Comparison of ENCODE assay signal across 16 cellular contexts in genomic region chrX:103637604-103638338, GRCh38. TPM values are rescaled to one million over a fixed set of nuclear protein-coding genes. Genes with fewer than 3 reads are reported as not detected.
A peak's percentile ranks its signal among the peaks of the same experiment; 100 is the strongest.
DNase-seq lines count a peak whose midpoint lies in the region; ATAC-seq, FAIRE-seq and TF ChIP-seq lines count a peak whose summit lies in the region.
"Had no signal": no experiment of that assay in that cellular context is flagged by ENCODE, and none has a peak within 500 bp of the region (broad histone marks: within the 10 kb centered on the region; RNA-seq: fewer than 3 reads in every experiment).

No MANE protein-coding gene starts in this region.

- intact Hi-C loops in Panc1 (cut with micrococcal nuclease; ENCODE audit: unreplicated experiment) = no loop called here

- H3K27me3 ChIP-seq in ACC112 (ENCODE audit: insufficient read depth, low read length) (no peaks in the 10 kb centered on the region), Panc1 (ENCODE audit: control insufficient read depth, insufficient read depth, low read length) (no peaks in the 10 kb centered on the region), foreskin keratinocyte (no peaks in the 10 kb centered on the region)

- H3K79me2 ChIP-seq in ACC112 (ENCODE audit: control insufficient read depth, insufficient read depth, low read length, unreplicated experiment) = no peaks in the 10 kb centered on the region

- DNase-seq in EH (ENCODE audit: low read depth) = peak; percentile 12
- peak; percentile 65 for DNase-seq in Panc1 (ENCODE audit: low read depth, low spot score)
- DNase-seq in foreskin keratinocyte = peak in 1 of 2 donors; percentile 75
- no peak for DNase-seq in activated gamma-delta T cell treated with Interleukin-2 at 50 U/mL for 16 hours
- DNase-seq in NCI-H2081 treated with DMSO at 0.1 percent for 48 hours (lab: John Stamatoyannopoulos, UW) = no peak
- DNase-seq in T-helper 2 cell = no peak
- no peak for DNase-seq in urothelium cell line (ENCODE audit: low spot score)
- DNase-seq: activated effector memory CD4-positive, alpha-beta T cell treated with anti-CD3 and anti-CD28 coated beads, Interleukin-2, amount 50 U/mL, for 16 hours; amniotic stem cell; CD8-positive, alpha-beta T cell; central memory CD4-positive, alpha-beta T cell; esophagus squamous epithelium; left ventricle myocardium superior; NCI-H1417 treated with DMSO at 0.1 percent for 48 hours; NCI-H2171 had no signal

- CTCF ChIA-PET in Panc1 (lab: Charles Lee) = no interaction called here

- H3K36me3 ChIP-seq in ACC112 (ENCODE audit: insufficient read depth, low read length) (no peaks in the 10 kb centered on the region), Panc1 (ENCODE audit: control insufficient read depth, insufficient read depth, low read length) (no peaks in the 10 kb centered on the region)
- H3K36me3 ChIP-seq: esophagus squamous epithelium had no signal

- H3K27ac ChIP-seq in ACC112 (ENCODE audit: low read depth, low read length) (peak overlapping the region; percentile 58), Panc1 (ENCODE audit: low read length) (peak overlapping the region; percentile 20), foreskin keratinocyte (no peak overlapping the region)
- H3K27ac ChIP-seq: esophagus squamous epithelium had no signal

- H3K4me3 ChIP-seq in ACC112 (ENCODE audit: low read depth, low read length) (no peak overlapping the region), Panc1 (ENCODE audit: low read depth in 2 of 2, low read length in 2 of 2) (no peak overlapping the region)
- H3K4me3 ChIP-seq: esophagus squamous epithelium had no signal

- no peak for TF ChIP-seq CTCF in Panc1 (IDR thresholded peaks at IDR 0.05)
- no peak for TF ChIP-seq CTCF in foreskin keratinocyte (conservative IDR thresholded peaks at IDR 0.05)

- in situ Hi-C loops in Panc1 (cut with HindIII; ENCODE audit: low pct_unique_long_range_greater_than_20kb, low sequenced_read_pairs) = no loop called here

- POLR2A ChIA-PET in Panc1 (lab: Charles Lee) = no interaction called here

- ATAC-seq in Panc1 = peak; percentile 82
- ATAC-seq in foreskin keratinocyte = peak; percentile 91
- ATAC-seq: CD8-positive, alpha-beta T cell; left ventricle myocardium superior had no signal

- H3K9me3 ChIP-seq in Panc1 (ENCODE audit: control insufficient read depth, insufficient read depth, low read depth, low read length) = no peaks in the 10 kb centered on the region
- H3K9me3 ChIP-seq: esophagus squamous epithelium had no signal

- no peak for FAIRE-seq in urothelium cell line (lab: Jason Lieb, UNC)

- H3K4me1 ChIP-seq in ACC112 (ENCODE audit: control insufficient read depth, insufficient read depth, low read length, unreplicated experiment) (peaks cover 38% of the 10 kb centered on the region), Panc1 (ENCODE audit: control insufficient read depth, insufficient read depth, low read length) (no peaks in the 10 kb centered on the region), foreskin keratinocyte (peaks cover 5% of the 10 kb centered on the region)
- H3K4me1 ChIP-seq: esophagus squamous epithelium had no signal

- H2AFZ ChIP-seq in ACC112 (ENCODE audit: low read length, unreplicated experiment) = no peak overlapping the region

- no TSS peak for BruUV-seq in Panc1 (replicated peaks; lab: Mats Ljungman, UMichigan)

RNA-seq across cellular contexts. Expression of gene TCEAL1, which starts 9.0 kb away (rescaled TPM):
- 31.7 TPM for total RNA-seq in Panc1 (2021; ENCODE audit: unreplicated experiment)
- polyA plus RNA-seq in Panc1 (2012; ENCODE audit: insufficient read length) = 24.0 TPM
- total RNA-seq in foreskin keratinocyte = 12.6 and 13.4 TPM in 2 replicates
- 11.6 and 13.9 TPM in 2 replicates for polyA plus RNA-seq in foreskin keratinocyte

RNA-seq across cellular contexts. Expression of gene TCEAL3, which starts 30.0 kb away (rescaled TPM):
- total RNA-seq in Panc1 (2021; ENCODE audit: unreplicated experiment) = 23.8 TPM
- polyA plus RNA-seq in Panc1 (2012; ENCODE audit: insufficient read length) = 57.0 TPM
- total RNA-seq in foreskin keratinocyte = 31.7 and 46.4 TPM in 2 replicates
- polyA plus RNA-seq in foreskin keratinocyte = 60.8 and 67.7 TPM in 2 replicates

RNA-seq across cellular contexts. Expression of gene MORF4L2, which starts 48.7 kb away (rescaled TPM):
- total RNA-seq in Panc1 (2021; ENCODE audit: unreplicated experiment) = 500 TPM
- 210 TPM for polyA plus RNA-seq in Panc1 (2012; ENCODE audit: insufficient read length)
- total RNA-seq in foreskin keratinocyte = 375 and 426 TPM in 2 replicates
- polyA plus RNA-seq in foreskin keratinocyte = 213 and 226 TPM in 2 replicates

RNA-seq across cellular contexts. Expression of gene TCEAL4, which starts 52.5 kb away (rescaled TPM):
- total RNA-seq in Panc1 (2021; ENCODE audit: unreplicated experiment) (84.1 TPM), foreskin keratinocyte (85.7 and 101 TPM in 2 replicates)
- polyA plus RNA-seq in Panc1 (2012; ENCODE audit: insufficient read length) = 136 TPM
- 146 and 159 TPM in 2 replicates for polyA plus RNA-seq in foreskin keratinocyte

Comparison
In these comparisons a context has a peak if more than half of its experiments do, and no peak if none do; other contexts are left out.
1. DNase-seq: peak in EH (single experiment) and Panc1 (single experiment); none in activated gamma-delta T cell treated with Interleukin-2 at 50 U/mL for 16 hours (single experiment), NCI-H2081 treated with DMSO at 0.1 percent for 48 hours (single experiment), T-helper 2 cell (0 of 5) and urothelium cell line (single experiment).